ENCODE assay signal across 8 cellular contexts in genomic region chr17:61928101-61928436, GRCh38. TPM values are rescaled to one million over a fixed set of nuclear protein-coding genes. Genes with fewer than 3 reads are reported as not detected.
DNase-seq lines count a peak whose midpoint lies in the region; ATAC-seq and TF ChIP-seq lines count a peak whose summit lies in the region.

No MANE protein-coding gene starts in this region.

- DNase-seq in NB4 (ENCODE audit: low read depth) (no peak), endothelial cell (ENCODE audit: low spot score) (no peak), psoas muscle (no peak), aorta (no peak), HPDE6-E6E7 (ENCODE audit: extremely low spot score) (no peak), DMS53 treated with DMSO at 0.1 percent for 48 hours (lab: John Stamatoyannopoulos, UW; ENCODE audit: unreplicated experiment) (no peak)

- H3K4me1 ChIP-seq in psoas muscle (peaks cover 14% of the 10 kb centered on the region), aorta (ENCODE audit: control insufficient read depth in 1 of 2, insufficient read depth in 2 of 2, low read length in 2 of 2) (no peaks in the 10 kb centered on the region)

- TF ChIP-seq CTCF in NB4 (IDR thresholded peaks at IDR 0.05; ENCODE audit: low read depth, low read length) (no peak), endothelial cell (IDR thresholded peaks at IDR 0.05; ENCODE audit: unreplicated experiment) (no peak), psoas muscle (IDR thresholded peaks at IDR 0.05) (no peak)

- 42 to 45% (median 43%) methylated on average over 4 of the region's 4 CpGs for WGBS in psoas muscle, 3 donors
- WGBS in aorta, 2 donors, result 40 to 45% methylated on average over 4 of the region's 4 CpGs

- no peaks in the 10 kb centered on the region for H3K27me3 Mint-ChIP-seq in endothelial cell (ENCODE audit: unreplicated experiment)

- no peaks in the 10 kb centered on the region for H3K36me3 Mint-ChIP-seq in endothelial cell (ENCODE audit: low read depth, unreplicated experiment)

- peak overlapping the region; percentile 90 for H3K4me3 ChIP-seq in NB4 (ENCODE audit: low read depth, low read length)
- H3K4me3 ChIP-seq in psoas muscle, result peak overlapping the region; percentile 89
- H3K4me3 ChIP-seq in aorta (ENCODE audit: low read length in 2 of 2), result no peak overlapping the region

- peak overlapping the region; percentile 34 for H3K27ac Mint-ChIP-seq in endothelial cell (ENCODE audit: unreplicated experiment)

- no peaks in the 10 kb centered on the region for H3K9me3 Mint-ChIP-seq in endothelial cell (ENCODE audit: unreplicated experiment)

- H3K4me3 Mint-ChIP-seq in endothelial cell (ENCODE audit: unreplicated experiment), result peak overlapping the region; percentile 97

- TF ChIP-seq POLR2A in NB4 (IDR thresholded peaks at IDR 0.05; ENCODE audit: extremely low read depth, insufficient read length), result no peak

- no peaks in the 10 kb centered on the region for H3K9me3 ChIP-seq in psoas muscle
- no peaks in the 10 kb centered on the region for H3K9me3 ChIP-seq in aorta (ENCODE audit: control insufficient read depth, low read length)

- H3K27ac ChIP-seq in psoas muscle (peak overlapping the region; percentile 89), aorta (ENCODE audit: low read depth in 1 of 2, low read length in 2 of 2) (peak overlapping the region in 1 of 2 donors; percentile 37)

- peak; percentile 22 for ATAC-seq in GM19395 (IDR thresholded peaks at IDR 0.05; ENCODE audit: unreplicated experiment)
- no peak for ATAC-seq in psoas muscle
- ATAC-seq in aorta (ENCODE audit: low FRiP score), result no peak
- ATAC-seq in GM18909 (IDR thresholded peaks at IDR 0.05; ENCODE audit: poor library complexity, unreplicated experiment), result no peak

- no peaks in the 10 kb centered on the region for H3K27me3 ChIP-seq in psoas muscle (ENCODE audit: insufficient read depth in 3 of 3, low read length in 2 of 3)
- no peaks in the 10 kb centered on the region for H3K27me3 ChIP-seq in aorta (ENCODE audit: control insufficient read depth in 1 of 2, insufficient read depth in 2 of 2, low read length in 1 of 2)

- H3K36me3 ChIP-seq in psoas muscle (ENCODE audit: insufficient read depth in 1 of 2, low read depth in 1 of 2) (peaks cover 2 to 26% of the 10 kb centered on the region in 2 donors), aorta (ENCODE audit: control insufficient read depth in 1 of 2, insufficient read depth in 2 of 2, low read length in 1 of 2) (no peaks in the 10 kb centered on the region)

- intact Hi-C loops in psoas muscle (cut with DNase I) (loop anchor here (5.0 kb wide), 1 partner anchor 139 kb away; the partner anchor contains the start of gene MED13 (in 2 of the 2)), aorta (cut with DNase I) (loop anchor here (10.0 kb wide), 1 partner anchor 137 kb away; the partner anchor contains the start of gene MED13 (in 2 of the 2))

- peaks cover 11% of the 10 kb centered on the region for H3K4me1 Mint-ChIP-seq in endothelial cell (ENCODE audit: unreplicated experiment)

RNA-seq across cellular contexts. Expression of gene INTS2, which starts 0.3 kb away (rescaled TPM):
- total RNA-seq in endothelial cell (ENCODE audit: unreplicated experiment), result 12.3 TPM
- 1 to 10 TPM; 6.2 to 8.0 (median 6.9) TPM for total RNA-seq in psoas muscle
- polyA plus RNA-seq in psoas muscle, result 1 to 10 TPM; 1.3 to 7.2 (median 2.7) TPM
- total RNA-seq in aorta, result 10 to 100 TPM; 11.9 to 14.5 TPM
- 1 to 10 TPM; 1.8 to 1.9 TPM for polyA plus RNA-seq in aorta

Comparison
In these comparisons a context has a peak if more than half of its experiments do, and no peak if none do; other contexts are left out.
1. H3K4me3 ChIP-seq: peak in NB4 (single experiment) and psoas muscle (single experiment); none in aorta (0 of 2).